ENCODE assay signal across 16 cellular contexts in the genomic region with DNA sequence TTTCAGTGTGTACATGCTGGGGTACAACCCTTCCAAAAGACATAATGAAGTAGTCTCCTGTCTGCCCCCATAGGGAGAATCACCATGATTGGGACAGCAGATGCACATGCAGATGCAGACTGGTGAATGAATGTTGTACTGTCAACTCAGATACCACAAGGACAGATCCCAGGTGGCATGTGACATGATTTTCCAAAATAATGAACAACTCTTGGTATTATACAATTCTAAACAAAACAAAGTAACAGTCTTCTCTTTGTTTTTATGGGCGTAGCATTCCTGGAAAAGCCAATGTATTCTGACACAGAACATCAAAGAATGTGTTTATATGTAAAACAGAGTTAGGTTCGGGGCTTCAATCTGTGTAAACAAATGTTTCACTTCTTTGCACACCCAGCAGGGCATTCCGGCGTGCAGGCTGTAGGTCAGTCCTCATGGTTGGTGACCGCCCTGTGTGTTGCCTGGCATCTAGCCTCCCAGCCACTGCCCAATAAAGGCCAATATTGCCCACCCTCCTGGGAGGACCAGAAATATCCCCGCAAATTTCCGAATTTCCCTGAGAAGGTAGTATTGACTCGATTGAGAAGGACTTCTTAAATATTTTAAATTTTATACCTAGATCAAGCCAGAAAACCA.
"Had no signal": no experiment of that assay in that cellular context is flagged by ENCODE, and none has a peak within 500 bp of the region (broad histone marks: within the 10 kb centered on the region; RNA-seq: fewer than 3 reads in every experiment).

No MANE protein-coding gene starts in this region.

- H3K9me3 Mint-ChIP-seq: activated CD4-positive, alpha-beta T cell treated with anti-CD3 and anti-CD28 coated beads, Interleukin-2, amount 10 ng/mL, durations not matched to agents 24 days and 14 days; activated naive CD4-positive, alpha-beta T cell treated with anti-CD3 and anti-CD28 coated beads, Interleukin-2, amount 10 ng/mL, durations not matched to agents 7 days and 5 days; activated naive CD8-positive, alpha-beta T cell treated with anti-CD3 and anti-CD28 coated beads, Interleukin-2, amount 50 U/mL, for 24 hours; activated T-cell treated with anti-CD3 and anti-CD28 coated beads, Interleukin-2, amount 50 U/mL, for 24 hours; central memory CD8-positive, alpha-beta T cell; nephron progenitor cell had no signal

- H3K27ac ChIP-seq: brain microvascular endothelial cell, coronary artery, transverse colon had no signal

- H3K36me3 ChIP-seq: brain microvascular endothelial cell, transverse colon had no signal

- ATAC-seq: activated CD8-positive, alpha-beta T cell treated with anti-CD3 and anti-CD28 coated beads, Interleukin-2, amount 10 ng/mL, durations not matched to agents 7 days and 5 days; activated naive CD8-positive, alpha-beta T cell treated with anti-CD3 and anti-CD28 coated beads, Interleukin-2, amount 50 U/mL, for 24 hours; left lobe of liver; SK-N-SH treated with all-trans-retinoic acid at 6 μM for 48 hours had no signal

- H3K27me3 ChIP-seq: transverse colon had no signal

- H3K4me1 ChIP-seq: transverse colon had no signal

- H3K36me3 Mint-ChIP-seq: activated naive CD4-positive, alpha-beta T cell treated with anti-CD3 and anti-CD28 coated beads, Interleukin-2, amount 10 ng/mL, durations not matched to agents 7 days and 5 days had no signal

- H3K4me1 Mint-ChIP-seq: central memory CD8-positive, alpha-beta T cell; nephron progenitor cell had no signal

- DNase-seq: activated CD4-positive, alpha-beta T cell treated with anti-CD3 and anti-CD28 coated beads, Interleukin-2, amount 10 ng/mL, durations not matched to agents 24 days and 14 days; activated CD8-positive, alpha-beta T cell treated with anti-CD3 and anti-CD28 coated beads, Interleukin-2, amount 10 ng/mL, durations not matched to agents 7 days and 5 days; activated naive CD4-positive, alpha-beta T cell treated with anti-CD3 and anti-CD28 coated beads, Interleukin-2, amount 10 ng/mL, durations not matched to agents 7 days and 5 days; activated naive CD8-positive, alpha-beta T cell treated with anti-CD3 and anti-CD28 coated beads, Interleukin-2, amount 50 U/mL, for 24 hours; activated T-cell treated with anti-CD3 and anti-CD28 coated beads, Interleukin-2, amount 50 U/mL, for 24 hours; aorta; brain microvascular endothelial cell; nephron progenitor cell; retina; stimulated activated CD8-positive, alpha-beta memory T cell treated with anti-CD3 and anti-CD28 coated beads, Interleukin-4, amount 100 ng/mL, for 48 hours; stimulated activated naive CD4-positive, alpha-beta T cell; transverse colon had no signal

- H3K4me3 ChIP-seq: coronary artery, transverse colon had no signal

- H3K4me3 Mint-ChIP-seq: activated CD4-positive, alpha-beta T cell treated with anti-CD3 and anti-CD28 coated beads, Interleukin-2, amount 10 ng/mL, durations not matched to agents 24 days and 14 days; activated CD8-positive, alpha-beta T cell treated with anti-CD3 and anti-CD28 coated beads, Interleukin-2, amount 10 ng/mL, durations not matched to agents 7 days and 5 days; activated naive CD4-positive, alpha-beta T cell treated with anti-CD3 and anti-CD28 coated beads, Interleukin-2, amount 10 ng/mL, durations not matched to agents 7 days and 5 days; activated naive CD8-positive, alpha-beta T cell treated with anti-CD3 and anti-CD28 coated beads, Interleukin-2, amount 50 U/mL, for 24 hours; activated T-cell treated with anti-CD3 and anti-CD28 coated beads, Interleukin-2, amount 50 U/mL, for 24 hours; central memory CD8-positive, alpha-beta T cell; nephron progenitor cell had no signal

- H3K27ac Mint-ChIP-seq: activated CD4-positive, alpha-beta T cell treated with anti-CD3 and anti-CD28 coated beads, Interleukin-2, amount 10 ng/mL, durations not matched to agents 24 days and 14 days; activated CD8-positive, alpha-beta T cell treated with anti-CD3 and anti-CD28 coated beads, Interleukin-2, amount 10 ng/mL, durations not matched to agents 7 days and 5 days; activated naive CD4-positive, alpha-beta T cell treated with anti-CD3 and anti-CD28 coated beads, Interleukin-2, amount 10 ng/mL, durations not matched to agents 7 days and 5 days; activated naive CD8-positive, alpha-beta T cell treated with anti-CD3 and anti-CD28 coated beads, Interleukin-2, amount 50 U/mL, for 24 hours; activated T-cell treated with anti-CD3 and anti-CD28 coated beads, Interleukin-2, amount 50 U/mL, for 24 hours; nephron progenitor cell had no signal

- H3K9me3 ChIP-seq: transverse colon had no signal

- H3K27me3 Mint-ChIP-seq: activated naive CD4-positive, alpha-beta T cell treated with anti-CD3 and anti-CD28 coated beads, Interleukin-2, amount 10 ng/mL, durations not matched to agents 7 days and 5 days; activated naive CD8-positive, alpha-beta T cell treated with anti-CD3 and anti-CD28 coated beads, Interleukin-2, amount 50 U/mL, for 24 hours; activated T-cell treated with anti-CD3 and anti-CD28 coated beads, Interleukin-2, amount 50 U/mL, for 24 hours; central memory CD8-positive, alpha-beta T cell had no signal
